Comparison of ENCODE assay signal across 10 cellular contexts in genomic region chr3:159882784-159883779, GRCh38. TPM values are rescaled to one million over a fixed set of nuclear protein-coding genes. Genes with fewer than 3 reads are reported as not detected.
A peak's percentile ranks its signal among the peaks of the same experiment; 100 is the strongest.
DNase-seq lines count a peak whose midpoint lies in the region; ATAC-seq and TF ChIP-seq lines count a peak whose summit lies in the region.
"Had no signal": no experiment of that assay in that cellular context is flagged by ENCODE, and none has a peak within 500 bp of the region (broad histone marks: within the 10 kb centered on the region; RNA-seq: fewer than 3 reads in every experiment).

No MANE protein-coding gene starts in this region.

- H3K4me3 ChIP-seq in fibroblast of pulmonary artery (replicated peaks; ENCODE audit: low read depth, low read length) = no peak overlapping the region

- H3K4me1 Mint-ChIP-seq in T-cell = no peaks in the 10 kb centered on the region
- H3K4me1 Mint-ChIP-seq: natural killer cell had no signal

- no peak overlapping the region for H3K4me3 Mint-ChIP-seq in T-cell
- H3K4me3 Mint-ChIP-seq: natural killer cell had no signal

- TF ChIP-seq CTCF in fibroblast of pulmonary artery (IDR thresholded peaks at IDR 0.05; ENCODE audit: low read length, missing control alignments) = no peak

- H3K27me3 Mint-ChIP-seq in T-cell = peaks cover 2 to 14% of the 10 kb centered on the region in 2 donors

- H3K27ac Mint-ChIP-seq in T-cell = no peak overlapping the region
- H3K27ac Mint-ChIP-seq: natural killer cell had no signal

- POLR2A ChIA-PET in T-cell (lab: Charles Lee) = interaction anchor here in 1 of 2 donors (0.6 kb wide), 1 partner anchor 1890 kb away, joined by 3 read pairs; no protein-coding TSS in a partner anchor

- no peaks in the 10 kb centered on the region for H3K36me3 Mint-ChIP-seq in T-cell
- H3K36me3 Mint-ChIP-seq: natural killer cell had no signal

- ATAC-seq in GM19468 (IDR thresholded peaks at IDR 0.05; ENCODE audit: extremely low read depth, unreplicated experiment) (peak; percentile 24), sciatic nerve (peak; percentile 61), HG02981 (IDR thresholded peaks at IDR 0.05; ENCODE audit: unreplicated experiment) (no peak), T-cell (replicated peaks in 1 of 4) (no peak), GM21723 (IDR thresholded peaks at IDR 0.05; ENCODE audit: unreplicated experiment) (no peak), GM18867 (IDR thresholded peaks at IDR 0.05; ENCODE audit: unreplicated experiment) (no peak)
- ATAC-seq: natural killer cell had no signal

- peak; percentile 95 for DNase-seq in NCI-H82 treated with DMSO at 0.1 percent for 48 hours (lab: John Stamatoyannopoulos, UW; ENCODE audit: unreplicated experiment)
- DNase-seq in fibroblast of pulmonary artery (ENCODE audit: low read depth) = peak; percentile 32
- DNase-seq in sciatic nerve (ENCODE audit: low spot score) = no peak
- no peak for DNase-seq in T-cell
- DNase-seq: activated gamma-delta T cell treated with Interleukin-2 at 50 U/mL for 16 hours, natural killer cell had no signal

- H3K9me3 Mint-ChIP-seq in T-cell = no peaks in the 10 kb centered on the region
- H3K9me3 Mint-ChIP-seq: natural killer cell had no signal

- CTCF ChIA-PET in T-cell (lab: Charles Lee) = interaction anchor here (0.5 to 2.2 kb wide), 5 partner anchors 8 to 530 kb away, joined by 3 to 6 read pairs (median 3); no protein-coding TSS in a partner anchor

- intact Hi-C loops in sciatic nerve (cut with DNase I) = no loop called here

RNA-seq across cellular contexts. Expression of gene SCHIP1, which starts 43.4 kb away (rescaled TPM):
- 29.7 TPM for total RNA-seq in sciatic nerve
- total RNA-seq in T-cell = under 1 TPM in 1 of 5 donors, not detected in 4; 0.29 TPM
- total RNA-seq: natural killer cell had no signal

Comparison
In these comparisons a context has a peak if more than half of its experiments do, and no peak if none do; other contexts are left out.
1. ATAC-seq: peak in GM19468 (single experiment) and sciatic nerve (single experiment); none in HG02981 (single experiment), T-cell (0 of 4), GM21723 (single experiment) and GM18867 (single experiment).
2. DNase-seq: peak in NCI-H82 treated with DMSO at 0.1 percent for 48 hours (single experiment) and fibroblast of pulmonary artery (single experiment); none in sciatic nerve (single experiment) and T-cell (0 of 34).
3. RNA of gene SCHIP1, which starts 43.4 kb away (total RNA-seq): 29.7 TPM in sciatic nerve (single experiment); 0.29 TPM in T-cell; every median in the first group is over 10 times any median in the second.